8 cellular contexts compared by ENCODE assay signal in genomic region chr9:124260769-124261603, GRCh38. TPM values are rescaled to one million over a fixed set of nuclear protein-coding genes. Genes with fewer than 3 reads are reported as not detected.
DNase-seq lines count a peak whose midpoint lies in the region; ATAC-seq and TF ChIP-seq lines count a peak whose summit lies in the region.

No MANE protein-coding gene starts in this region.

- no peaks in the 10 kb centered on the region for H3K9me3 ChIP-seq in thyroid gland

- no peak for TF ChIP-seq POLR2A in thyroid gland (IDR thresholded peaks at IDR 0.05)

- ATAC-seq in left lobe of liver (peak; percentile 8), GM21528 (IDR thresholded peaks at IDR 0.05; ENCODE audit: low FRiP score, unreplicated experiment) (no peak), GM18519 (IDR thresholded peaks at IDR 0.05; ENCODE audit: low FRiP score, unreplicated experiment) (no peak)

- H3K36me3 ChIP-seq in thyroid gland = no peaks in the 10 kb centered on the region

- no peak for DNase-seq in AG04449 (ENCODE audit: low read depth, low spot score)
- DNase-seq in astrocyte of the hippocampus (ENCODE audit: low read depth, low spot score) = peak; percentile 85
- no peak for DNase-seq in left lobe of liver (ENCODE audit: low spot score)
- no peak for DNase-seq in thyroid gland
- DNase-seq in T-helper 1 cell = no peak

- H3K4me3 ChIP-seq in AG04449 (ENCODE audit: low read depth, low read length) (peak overlapping the region; percentile 29), thyroid gland (replicated peaks in 1 of 3) (no peak overlapping the region)

- WGBS in thyroid gland, 2 donors = 76 to 84% methylated on average over 15 of the region's 15 CpGs

- peak overlapping the region in 2 of 3 donors; percentile 80 to 85 for H3K27ac ChIP-seq in thyroid gland

- H3K4me1 ChIP-seq in thyroid gland = peaks cover 9 to 52% of the 10 kb centered on the region in 2 donors

- no peak for TF ChIP-seq CTCF in AG04449 (IDR thresholded peaks at IDR 0.05; ENCODE audit: insufficient read depth, low read length, missing control alignments)
- no peak for TF ChIP-seq CTCF in thyroid gland (IDR thresholded peaks at IDR 0.05)

- no peak for TF ChIP-seq RAD21 in Ishikawa (IDR thresholded peaks at IDR 0.05; ENCODE audit: low read depth)

- CTCF ChIA-PET in AG04449 (lab: Yijun Ruan, JAX) = interaction anchor here (1.0 kb wide), 2 partner anchors 10 to 135 kb away, joined by 3 read pairs; no protein-coding TSS in a partner anchor

- TF ChIP-seq EP300 in Ishikawa (IDR thresholded peaks at IDR 0.05; ENCODE audit: borderline replicate concordance) = no peak

- H3K27me3 ChIP-seq in thyroid gland = no peaks in the 10 kb centered on the region

- POLR2A ChIA-PET in AG04449 (lab: Yijun Ruan, JAX) = no interaction called here

- intact Hi-C loops in thyroid gland (cut with DNase I) = no loop called here

TF ChIP-seq in Ishikawa, 13 proteins besides CTCF, POLR2A, EP300 and RAD21:
- TF ChIP-seq EGR1 (IDR thresholded peaks at IDR 0.05) (no peak), CREB1 (IDR thresholded peaks at IDR 0.05; ENCODE audit: low read depth) (no peak), CEBPB (IDR thresholded peaks at IDR 0.05) (no peak), TAF1 (IDR thresholded peaks at IDR 0.05; ENCODE audit: low read depth) (no peak), ZBTB7A (IDR thresholded peaks at IDR 0.05; ENCODE audit: low read depth) (no peak), MAX (IDR thresholded peaks at IDR 0.05) (peak; percentile 22; the same call in 1 of the 2 replicates), NFIC (IDR thresholded peaks at IDR 0.05) (no peak), TEAD4 (IDR thresholded peaks at IDR 0.05) (0 out of 2 replicates have a peak, but pooled peaks have one; percentile 4)

RNA-seq across cellular contexts. Expression of gene NEK6, which starts 3.2 kb away (rescaled TPM):
- total RNA-seq in left lobe of liver = 84.5 TPM
- 10 to 100 TPM; 10.7 to 12.8 (median 11.0) TPM for total RNA-seq in thyroid gland
